In genomic region chr1:107965112-107965991, GRCh38 we compare ENCODE assay signal across 8 cellular contexts. TPM values are rescaled to one million over a fixed set of nuclear protein-coding genes. Genes with fewer than 3 reads are reported as not detected.
DNase-seq lines count a peak whose midpoint lies in the region; ATAC-seq and TF ChIP-seq lines count a peak whose summit lies in the region.

VAV3 (minus strand) TSS chr1:107965180; CDS start chr1:107964869, 311 bp downstream.

- POLR2A ChIA-PET in Caco-2 (lab: Charles Lee), result no interaction called here

- H3K4me1 ChIP-seq in Caco-2 (no peaks in the 10 kb centered on the region), thyroid gland (peaks cover 6 to 7% of the 10 kb centered on the region in 2 donors)

- peak within 1 kb of the TSS; percentile 64 for H3K4me3 Mint-ChIP-seq in Caco-2 (ENCODE audit: unreplicated experiment)

- WGBS in thyroid gland, 2 donors, result 1 to 2% methylated on average over 17 to 30 of the region's 72 CpGs

- H3K4me3 ChIP-seq in Caco-2 (ENCODE audit: low read depth, low read length), result no peak within 1 kb of the TSS
- peak within 1 kb of the TSS; percentile 94 for H3K4me3 ChIP-seq in SK-N-MC
- H3K4me3 ChIP-seq in thyroid gland (replicated peaks in 1 of 3), result peak within 1 kb of the TSS; percentile 25 to 60 (median 39)

- H3K4me1 Mint-ChIP-seq in Caco-2 (ENCODE audit: low read depth, unreplicated experiment), result no peaks in the 10 kb centered on the region

- BruUV-seq in Caco-2 (replicated peaks; lab: Mats Ljungman, UMichigan), result no TSS peak

- no peaks in the 10 kb centered on the region for H3K36me3 ChIP-seq in Caco-2 (ENCODE audit: control insufficient read depth, insufficient read depth, low read length)
- no peaks in the 10 kb centered on the region for H3K36me3 ChIP-seq in SK-N-MC (ENCODE audit: insufficient read depth, low read length)
- H3K36me3 ChIP-seq in thyroid gland, result no peaks in the 10 kb centered on the region

- TF ChIP-seq POLR2A in thyroid gland (IDR thresholded peaks at IDR 0.05), result peak in 1 of 2 donors; percentile 44

- H3K9me3 ChIP-seq in Caco-2 (no peaks in the 10 kb centered on the region), SK-N-MC (ENCODE audit: low read depth, low read length) (no peaks in the 10 kb centered on the region), thyroid gland (no peaks in the 10 kb centered on the region)

- H3K36me3 Mint-ChIP-seq in Caco-2 (ENCODE audit: insufficient read depth, unreplicated experiment), result no peaks in the 10 kb centered on the region

- TF ChIP-seq CTCF in Caco-2 (IDR thresholded peaks at IDR 0.05; ENCODE audit: insufficient read depth in 1 of 2, low read depth in 1 of 2, low read length in 1 of 2, severe bottlenecking in 1 of 2, unreplicated experiment in 1 of 2) (no peak), thyroid gland (IDR thresholded peaks at IDR 0.05) (peak in 1 of 6 experiments; percentile 26)

- H3K9me3 Mint-ChIP-seq in Caco-2 (ENCODE audit: unreplicated experiment), result no peaks in the 10 kb centered on the region

- H3K9ac ChIP-seq in SK-N-MC (ENCODE audit: insufficient read length), result peak within 1 kb of the TSS; percentile 17

- H3K27me3 Mint-ChIP-seq in Caco-2 (ENCODE audit: insufficient read depth, unreplicated experiment), result no peaks in the 10 kb centered on the region

- DNase-seq in Caco-2 (no peak), HuH-7.5 (ENCODE audit: low spot score) (peak; percentile 59), SK-N-MC (ENCODE audit: low read depth, low spot score) (no peak), Right ventricle myocardium inferior (ENCODE audit: missing footprints) (peak; percentile 93), occipital lobe (lab: John Stamatoyannopoulos, UW) (peak; percentile 47), thyroid gland (peak; percentile 72 to 78), NCI-H1436 treated with DMSO at 0.1 percent for 48 hours (lab: John Stamatoyannopoulos, UW) (no peak)
- DNase-seq in activated naive CD8-positive, alpha-beta T cell treated with anti-CD3 and anti-CD28 coated beads, Interleukin-2, amount 50 U/mL, for 16 hours (ENCODE audit: low read depth, low spot score), result peak; percentile 22

- H3K27ac Mint-ChIP-seq in Caco-2 (ENCODE audit: unreplicated experiment), result no peak within 1 kb of the TSS

- peak; percentile 81 for ATAC-seq in Right ventricle myocardium inferior

- H3K27ac ChIP-seq in SK-N-MC (no peak within 1 kb of the TSS), thyroid gland (peak within 1 kb of the TSS; percentile 68 to 81 (median 73))

- CTCF ChIA-PET in Caco-2 (lab: Charles Lee), result no interaction called here

- H3K27me3 ChIP-seq in Caco-2 (replicated peaks; ENCODE audit: control insufficient read depth, insufficient read depth, low read length), result no peaks in the 10 kb centered on the region
- no peaks in the 10 kb centered on the region for H3K27me3 ChIP-seq in thyroid gland

- intact Hi-C loops in Caco-2 (cut with micrococcal nuclease; ENCODE audit: unreplicated experiment) (no loop called here), Right ventricle myocardium inferior (cut with DNase I) (loop anchor here (2.0 to 10.0 kb wide), 3 partner anchors 89 to 181 kb away; no protein-coding TSS in a partner anchor), thyroid gland (cut with DNase I) (no loop called here)

RNA-seq across cellular contexts. Expression of gene VAV3, which starts in this region (rescaled TPM):
- 0.57 and 0.93 TPM in 2 replicates for total RNA-seq in Caco-2 (2022)
- total RNA-seq in Right ventricle myocardium inferior, result 1.7 TPM
- 2.8 TPM for total RNA-seq in occipital lobe
- 10 to 100 TPM; 14.8 to 22.8 (median 18.8) TPM for total RNA-seq in thyroid gland

Comparison
In these comparisons a context has a peak if more than half of its experiments do, and no peak if none do; other contexts are left out.
1. DNase-seq: peak in HuH-7.5 (single experiment), activated naive CD8-positive, alpha-beta T cell treated with anti-CD3 and anti-CD28 coated beads, Interleukin-2, amount 50 U/mL, for 16 hours (single experiment), Right ventricle myocardium inferior (single experiment), occipital lobe (single experiment) and thyroid gland (2 of 2); none in Caco-2 (0 of 2), SK-N-MC (single experiment) and NCI-H1436 treated with DMSO at 0.1 percent for 48 hours (single experiment).